8 cellular contexts compared by ENCODE assay signal in the genomic region with DNA sequence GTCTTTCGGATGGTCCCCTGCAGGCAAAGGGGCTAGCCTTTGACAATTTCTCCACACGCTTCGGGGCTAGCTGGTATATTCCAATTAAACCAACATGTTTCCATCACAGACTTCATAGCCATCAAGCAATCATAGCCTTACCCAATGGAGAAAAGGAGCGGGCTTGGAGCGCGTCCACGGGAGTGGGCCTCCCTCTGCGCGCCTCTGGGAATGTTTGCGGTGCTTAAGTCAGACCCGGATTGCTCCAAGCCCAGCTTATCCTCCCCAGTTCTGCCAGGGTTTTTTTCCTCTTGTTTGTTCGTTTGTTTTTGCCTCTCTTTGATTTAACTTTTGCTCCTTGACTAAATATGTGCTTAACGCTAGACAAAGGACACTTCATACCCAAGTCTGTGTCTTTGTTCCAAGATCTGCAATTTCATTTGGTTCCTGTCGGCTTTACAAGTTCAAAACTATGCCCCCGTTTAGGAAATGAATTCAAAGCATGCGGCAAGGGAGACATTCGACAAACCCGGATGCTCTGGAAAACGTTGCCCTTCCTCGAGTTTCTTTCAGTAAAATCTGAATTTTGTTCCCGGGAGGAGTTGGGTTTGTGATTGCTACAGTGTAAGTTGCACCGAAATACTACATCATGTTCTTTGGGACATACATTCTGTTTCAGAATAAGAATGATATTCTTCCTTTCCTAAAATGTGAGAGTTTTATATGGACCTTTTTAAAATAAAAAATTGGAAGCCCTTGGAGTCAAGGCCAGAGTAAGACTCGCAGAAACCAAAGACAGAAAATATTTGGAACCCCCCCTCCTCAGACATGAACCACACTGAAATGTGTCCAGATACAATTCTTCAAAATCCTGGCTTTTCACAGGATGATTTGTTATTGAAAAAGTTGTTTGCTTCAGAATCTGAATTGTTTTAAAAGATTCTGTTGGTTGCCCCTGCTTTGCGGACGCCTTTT. TPM values are rescaled to one million over a fixed set of nuclear protein-coding genes. Genes with fewer than 3 reads are reported as not detected.
DNase-seq lines count a peak whose midpoint lies in the region; ATAC-seq and TF ChIP-seq lines count a peak whose summit lies in the region.

No MANE protein-coding gene starts in this region.

- POLR2A ChIA-PET in MCF 10A (lab: Yijun Ruan, JAX), result no interaction called here

- H3K36me3 ChIP-seq in mesodermal cell (ENCODE audit: control insufficient read depth, insufficient read depth, low read length) (no peaks in the 10 kb centered on the region), tibial artery (no peaks in the 10 kb centered on the region)

- no peaks in the 10 kb centered on the region for H3K4me1 ChIP-seq in mesodermal cell (ENCODE audit: control insufficient read depth, insufficient read depth, low read length, poor library complexity, severe bottlenecking)
- H3K4me1 ChIP-seq in tibial artery, result peaks cover 0 to 17% (median 12%) of the 10 kb centered on the region in 4 donors

- whole genome bisulfite sequencing in mesodermal cell (ENCODE audit: insufficient coverage in 2 of 2), 2 experiments, result 33 to 42% methylated on average over 19 to 20 of the region's 25 CpGs

- H3K27ac ChIP-seq in mesodermal cell (ENCODE audit: low read depth, low read length, severe bottlenecking) (no peak overlapping the region), tibial artery (peak overlapping the region in 1 of 2 donors; percentile 32), substantia nigra (ENCODE audit: low read depth, low read length, poor library complexity, severe bottlenecking) (no peak overlapping the region)

- H3K4me3 ChIP-seq in mesodermal cell (ENCODE audit: extremely low read depth, insufficient read depth, low read length, poor library complexity, severe bottlenecking), result peak overlapping the region; percentile 29
- H3K4me3 ChIP-seq in tibial artery, result peak overlapping the region; percentile 53 to 68

- DNase-seq in activated T-cell treated with anti-CD3 and anti-CD28 coated beads, Interleukin-2, amount 50 U/mL, for 72 hours, result no peak
- DNase-seq in activated T-cell treated with anti-CD3 and anti-CD28 coated beads for 4 hours (no peak), MCF 10A (ENCODE audit: unreplicated experiment) (no peak), tibial artery (no peak), substantia nigra (lab: John Stamatoyannopoulos, UW) (no peak), GM19240 (ENCODE audit: insufficient read length, low spot score) (no peak)

- H3K36me3 Mint-ChIP-seq in activated T-cell treated with anti-CD3 and anti-CD28 coated beads, Interleukin-2, amount 50 U/mL, for 72 hours (ENCODE audit: insufficient read depth in 2 of 2), result no peaks in the 10 kb centered on the region
- peaks cover 8% of the 10 kb centered on the region for H3K36me3 Mint-ChIP-seq in MCF 10A (ENCODE audit: insufficient read depth, unreplicated experiment)

- TF ChIP-seq CTCF in MCF 10A (IDR thresholded peaks at IDR 0.05; ENCODE audit: unreplicated experiment), result no peak
- TF ChIP-seq CTCF in tibial artery (IDR thresholded peaks at IDR 0.05), result no peak

- peaks cover 16% of the 10 kb centered on the region for H3K4me1 Mint-ChIP-seq in activated T-cell treated with anti-CD3 and anti-CD28 coated beads, Interleukin-2, amount 50 U/mL, for 72 hours (ENCODE audit: low read depth)
- peaks cover 12% of the 10 kb centered on the region for H3K4me1 Mint-ChIP-seq in MCF 10A (ENCODE audit: insufficient read depth, unreplicated experiment)

- H3K9me3 Mint-ChIP-seq in activated T-cell treated with anti-CD3 and anti-CD28 coated beads, Interleukin-2, amount 50 U/mL, for 72 hours, result no peaks in the 10 kb centered on the region
- no peaks in the 10 kb centered on the region for H3K9me3 Mint-ChIP-seq in MCF 10A (ENCODE audit: unreplicated experiment)

- CTCF ChIA-PET in MCF 10A (lab: Yijun Ruan, JAX), result no interaction called here

- H3K27me3 ChIP-seq in tibial artery, result no peaks in the 10 kb centered on the region

- no peak overlapping the region for H3K27ac Mint-ChIP-seq in activated T-cell treated with anti-CD3 and anti-CD28 coated beads, Interleukin-2, amount 50 U/mL, for 72 hours
- H3K27ac Mint-ChIP-seq in MCF 10A (ENCODE audit: low read depth, unreplicated experiment), result peak overlapping the region; percentile 57

- ATAC-seq in activated T-cell treated with anti-CD3 and anti-CD28 coated beads, Interleukin-2, amount 50 U/mL, for 72 hours (replicated peaks in 1 of 2), result no peak
- ATAC-seq in activated CD4-positive, CD25-positive, alpha-beta regulatory T cell treated with anti-CD3 and anti-CD28 coated beads, Interleukin-2, amount 50 U/mL, for 24 hours, result no peak

- intact Hi-C loops in MCF 10A (cut with micrococcal nuclease), result no loop called here
- intact Hi-C loops in tibial artery (cut with DNase I; ENCODE audit: low total_unique reads), result no loop called here

- BruUV-seq in MCF 10A (replicated peaks; lab: Mats Ljungman, UMichigan), result no TSS peak

- H3K9me3 ChIP-seq in mesodermal cell (ENCODE audit: control insufficient read depth, low read length) (no peaks in the 10 kb centered on the region), tibial artery (no peaks in the 10 kb centered on the region)

- peaks cover 32% of the 10 kb centered on the region for H3K27me3 Mint-ChIP-seq in activated T-cell treated with anti-CD3 and anti-CD28 coated beads, Interleukin-2, amount 50 U/mL, for 72 hours (ENCODE audit: low read depth)
- peaks cover 8% of the 10 kb centered on the region for H3K27me3 Mint-ChIP-seq in MCF 10A (ENCODE audit: insufficient read depth, unreplicated experiment)

- H3K4me3 Mint-ChIP-seq in activated T-cell treated with anti-CD3 and anti-CD28 coated beads, Interleukin-2, amount 50 U/mL, for 72 hours, result peak overlapping the region; percentile 84 to 87
- H3K4me3 Mint-ChIP-seq in MCF 10A (ENCODE audit: unreplicated experiment), result peak overlapping the region; percentile 76

RNA-seq across cellular contexts. Expression of gene GLB1L2, which starts 0.9 kb away (rescaled TPM):
- total RNA-seq in activated T-cell treated with anti-CD3 and anti-CD28 coated beads, Interleukin-2, amount 50 U/mL, for 72 hours, result 1 to 10 TPM; 1.1 to 2.4 TPM
- total RNA-seq in MCF 10A (2022), result 11.1 and 17.0 TPM in 2 replicates
- polyA plus RNA-seq in mesodermal cell (2013, experiment 1 of 2), result 1.5 TPM
- polyA plus RNA-seq in mesodermal cell (2013, experiment 2 of 2), result 1.3 TPM

RNA-seq across cellular contexts. Expression of gene GLB1L3, which starts 54.7 kb away (rescaled TPM):
- 10 to 100 TPM; 13.0 to 13.6 TPM for total RNA-seq in activated T-cell treated with anti-CD3 and anti-CD28 coated beads, Interleukin-2, amount 50 U/mL, for 72 hours
- not detected in 2 replicates for total RNA-seq in MCF 10A (2022)
- 0.18 TPM for polyA plus RNA-seq in mesodermal cell (2013, experiment 1 of 2)
- 0.15 TPM for polyA plus RNA-seq in mesodermal cell (2013, experiment 2 of 2)

Comparison
In these comparisons a context has a peak if more than half of its experiments do, and no peak if none do; other contexts are left out.
1. RNA of gene GLB1L3, which starts 54.7 kb away (total RNA-seq): 13.0 to 13.6 TPM in activated T-cell treated with anti-CD3 and anti-CD28 coated beads, Interleukin-2, amount 50 U/mL, for 72 hours; not detected in MCF 10A; every median in the first group is over 10 times any median in the second.